ENCODE assay signal across 24 cellular contexts in the genomic region with DNA sequence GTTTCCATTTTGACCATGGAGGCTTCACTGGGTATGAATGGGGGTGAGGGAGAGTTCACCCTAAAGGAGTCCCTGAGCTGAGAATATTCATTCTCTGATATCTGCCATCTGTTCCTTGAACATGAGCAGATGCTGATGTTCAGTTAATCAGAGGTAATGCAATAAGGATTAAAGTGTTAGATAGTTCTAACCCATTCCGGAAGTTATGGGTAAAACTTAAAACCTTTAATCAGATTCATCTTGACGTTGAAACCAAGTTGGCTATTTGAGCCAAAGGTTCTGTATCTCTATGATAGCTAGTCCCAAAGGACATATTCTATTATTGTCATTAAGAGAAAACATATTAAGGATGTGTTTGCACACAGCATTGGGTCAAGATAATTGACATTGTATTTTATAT.
"Had no signal": no experiment of that assay in that cellular context is flagged by ENCODE, and none has a peak within 500 bp of the region (broad histone marks: within the 10 kb centered on the region; RNA-seq: fewer than 3 reads in every experiment).

No MANE protein-coding gene starts in this region.

- ATAC-seq: activated CD8-positive, alpha-beta memory T cell treated with anti-CD3 and anti-CD28 coated beads, Interleukin-2, amount 10 ng/mL, durations not matched to agents 7 days and 5 days; activated naive CD4-positive, alpha-beta T cell treated with anti-CD3 and anti-CD28 coated beads, Interleukin-2, amount 50 U/mL, for 72 hours; activated naive CD8-positive, alpha-beta T cell treated with anti-CD3 and anti-CD28 coated beads, Interleukin-2, amount 50 U/mL, for 24 hours; PC-3; T-helper 17 cell had no signal

- FAIRE-seq: astrocyte, RCC 7860, TTC549 had no signal

- DNase-seq: activated B cell treated with CpG ODN at 0.5 μM for 24 hours; activated CD4-positive, alpha-beta T cell treated with anti-CD3 and anti-CD28 coated beads for 1 hour; activated CD4-positive, alpha-beta T cell treated with anti-CD3 and anti-CD28 coated beads, Interleukin-2, amount 10 ng/mL, durations not matched to agents 24 days and 14 days; activated CD4-positive, alpha-beta T cell treated with anti-CD3 and anti-CD28 coated beads, Interleukin-2, amount 50 U/mL, for 48 hours; activated CD8-positive, alpha-beta memory T cell treated with anti-CD3 and anti-CD28 coated beads, Interleukin-2, amount 10 ng/mL, durations not matched to agents 7 days and 5 days; activated effector memory CD4-positive, alpha-beta T cell treated with Interleukin-2 at 50 U/mL for 16 hours; activated naive CD4-positive, alpha-beta T cell; activated naive CD8-positive, alpha-beta T cell treated with anti-CD3 and anti-CD28 coated beads, Interleukin-2, amount 50 U/mL, for 24 hours; activated T-cell treated with anti-CD3 and anti-CD28 coated beads, Interleukin-2, amount 50 U/mL, for 24 hours; amygdala; cortex of kidney; KG1; NCI-H1092; NCI-H1417; NCI-H1930; NCI-H510A treated with DMSO at 0.1 percent for 48 hours; PC-3; SHP77; T-helper 17 cell; T1000 had no signal
